8 cellular contexts compared by ENCODE assay signal in the genomic region with DNA sequence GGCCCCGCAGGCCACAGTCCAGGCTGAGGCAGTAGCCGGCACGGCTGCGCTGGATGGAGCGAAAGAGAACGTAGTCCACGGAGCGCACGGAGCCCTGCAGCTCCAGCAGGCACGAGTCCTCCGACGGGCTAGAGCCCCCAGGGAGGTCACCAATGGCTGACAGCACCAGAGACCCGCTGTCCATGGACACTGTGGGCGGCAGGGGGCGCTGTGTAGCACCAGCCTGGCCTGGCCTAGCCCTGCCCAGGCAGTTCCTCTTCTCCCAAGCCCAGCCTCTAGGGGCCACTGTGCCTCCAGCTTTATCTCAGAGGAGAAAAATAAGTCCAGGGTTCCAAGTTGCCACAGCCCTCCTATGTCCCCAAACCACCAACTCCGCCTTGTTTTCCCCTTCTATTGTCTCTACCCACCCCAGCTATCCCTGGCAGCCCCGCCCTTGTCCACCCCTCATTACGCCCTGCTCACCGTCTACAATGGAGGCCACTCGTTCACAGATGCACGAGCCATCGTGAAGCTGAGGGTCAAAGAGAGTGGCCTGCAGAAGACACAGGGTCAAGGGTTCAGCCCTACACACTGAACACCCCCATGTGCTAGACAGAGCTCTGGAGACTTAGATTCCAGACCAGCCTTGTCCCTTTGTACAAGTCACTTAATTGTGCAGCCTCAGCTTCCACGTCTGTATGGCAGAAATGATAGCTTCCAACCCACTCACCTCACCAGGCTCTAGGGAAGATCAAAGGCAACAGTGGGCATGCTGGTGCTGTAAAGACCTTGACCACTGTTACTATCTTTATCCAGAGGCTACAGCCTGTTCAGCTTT. TPM values are rescaled to one million over a fixed set of nuclear protein-coding genes. Genes with fewer than 3 reads are reported as not detected.
DNase-seq lines count a peak whose midpoint lies in the region; ATAC-seq, FAIRE-seq and TF ChIP-seq lines count a peak whose summit lies in the region.

No MANE protein-coding gene starts in this region.

- H3K36me3 ChIP-seq in bronchial epithelial cell (ENCODE audit: control insufficient read depth, insufficient read depth, low read length), result peaks cover 10% of the 10 kb centered on the region

- peak; percentile 96 for DNase-seq in AG08396 (ENCODE audit: low spot score)
- peak; percentile 93 for DNase-seq in NCI-H2227 treated with DMSO at 0.1 percent for 48 hours (lab: John Stamatoyannopoulos, UW)
- DNase-seq in bronchial epithelial cell (ENCODE audit: low read depth), result peak; percentile 72
- peak; percentile 86 for DNase-seq in iris pigment epithelial cell (ENCODE audit: low read depth)
- DNase-seq in stimulated activated CD4-positive, alpha-beta T cell treated with anti-CD3 and anti-CD28 coated beads, Interleukin-12 subunit alpha, Interleukin-12 subunit beta, amount 100 ng/mL, for 48 hours (ENCODE audit: low read depth in 2 of 3, low spot score in 1 of 3), result peak; percentile 94 to 97 (median 94)

- H3K27me3 ChIP-seq in bronchial epithelial cell (ENCODE audit: control insufficient read depth, insufficient read depth, low read length), result no peaks in the 10 kb centered on the region

- ATAC-seq in GM18870 (IDR thresholded peaks at IDR 0.05; ENCODE audit: unreplicated experiment), result peak; percentile 71
- peak; percentile 81 for ATAC-seq in HG03135 (IDR thresholded peaks at IDR 0.05; ENCODE audit: unreplicated experiment)

- H3K4me3 ChIP-seq in WI38 (ENCODE audit: low read depth, low read length) (no peak overlapping the region), bronchial epithelial cell (ENCODE audit: low read depth, low read length) (no peak overlapping the region)

- FAIRE-seq in bronchial epithelial cell (lab: Jason Lieb, UNC), result no peak

- peak; percentile 99 for TF ChIP-seq CTCF in WI38 (IDR thresholded peaks at IDR 0.05; ENCODE audit: low read depth, low read length)
- TF ChIP-seq CTCF in bronchial epithelial cell (IDR thresholded peaks at IDR 0.05; ENCODE audit: insufficient read depth, low read length, severe bottlenecking), result peak; percentile 99

RNA-seq across cellular contexts. Expression of a gene that starts 4.4 kb away (rescaled TPM):
- 3.2 and 3.7 TPM in 2 replicates for total RNA-seq in bronchial epithelial cell

RNA-seq across cellular contexts. Expression of a gene that starts 11.3 kb away (rescaled TPM):
- total RNA-seq in bronchial epithelial cell, result 23.4 and 26.9 TPM in 2 replicates

RNA-seq across cellular contexts. Expression of a gene that starts 22.5 kb away (rescaled TPM):
- 19.7 and 23.4 TPM in 2 replicates for total RNA-seq in bronchial epithelial cell

RNA-seq across cellular contexts. Expression of a gene that starts 26.4 kb away (rescaled TPM):
- total RNA-seq in bronchial epithelial cell, result 0.90 and 1.1 TPM in 2 replicates

RNA-seq across cellular contexts. Expression of a gene that starts 42.3 kb away (rescaled TPM):
- total RNA-seq in bronchial epithelial cell, result 48.4 and 49.5 TPM in 2 replicates
